In genomic region chr3:139219463-139219862, GRCh38 we compare ENCODE assay signal across 24 cellular contexts.
"Had no signal": no experiment of that assay in that cellular context is flagged by ENCODE, and none has a peak within 500 bp of the region (broad histone marks: within the 10 kb centered on the region; RNA-seq: fewer than 3 reads in every experiment).

No MANE protein-coding gene starts in this region.

- H3K9me3 ChIP-seq: colonic mucosa, esophagus muscularis mucosa, esophagus squamous epithelium, gastrocnemius medialis, gastroesophageal sphincter, heart left ventricle, heart right ventricle had no signal

- H3K27ac Mint-ChIP-seq: dendritic cell treated with granulocyte-macrophage colony-stimulating factor and Interleukin-4, amounts not matched to agents 40 ng/mL and 50 ng/mL, for 4 days; effector memory CD8-positive, alpha-beta T cell; endodermal cell had no signal

- H3K36me3 ChIP-seq: colonic mucosa, esophagus muscularis mucosa, esophagus squamous epithelium, gastrocnemius medialis, gastroesophageal sphincter, heart left ventricle, heart right ventricle had no signal

- DNase-seq: colonic mucosa; cortex of kidney; dermis blood vessel endothelial cell; dorsolateral prefrontal cortex; effector CD4-positive, alpha-beta T cell; effector CD8-positive, alpha-beta T cell; effector memory CD4-positive, alpha-beta T cell; effector memory CD8-positive, alpha-beta T cell; endodermal cell; erythroblast; esophagus squamous epithelium; foreskin fibroblast; foreskin keratinocyte; foreskin melanocyte; gastrocnemius medialis; glutamatergic neuron; head of caudate nucleus; heart left ventricle; heart right ventricle had no signal

- H3K4me1 Mint-ChIP-seq: endodermal cell had no signal

- H3K9me3 Mint-ChIP-seq: dendritic cell treated with granulocyte-macrophage colony-stimulating factor and Interleukin-4, amounts not matched to agents 40 ng/mL and 50 ng/mL, for 4 days; effector memory CD8-positive, alpha-beta T cell; endodermal cell had no signal

- H3K27me3 Mint-ChIP-seq: dendritic cell treated with granulocyte-macrophage colony-stimulating factor and Interleukin-4, amounts not matched to agents 40 ng/mL and 50 ng/mL, for 4 days had no signal

- H3K27me3 ChIP-seq: colonic mucosa, esophagus muscularis mucosa, esophagus squamous epithelium, gastrocnemius medialis, gastroesophageal sphincter, heart left ventricle had no signal

- H3K4me3 ChIP-seq: colonic mucosa, coronary artery, dorsolateral prefrontal cortex, esophagus muscularis mucosa, esophagus squamous epithelium, gastrocnemius medialis, gastroesophageal sphincter, heart left ventricle, heart right ventricle had no signal

- H3K27ac ChIP-seq: colonic mucosa, coronary artery, dorsolateral prefrontal cortex, epithelial cell of prostate, esophagus muscularis mucosa, esophagus squamous epithelium, foreskin keratinocyte, gastrocnemius medialis, gastroesophageal sphincter, heart left ventricle, heart right ventricle had no signal

- H3K4me1 ChIP-seq: colonic mucosa, esophagus muscularis mucosa, foreskin keratinocyte, gastrocnemius medialis, gastroesophageal sphincter, heart left ventricle, heart right ventricle had no signal

- H3K4me3 Mint-ChIP-seq: dendritic cell treated with granulocyte-macrophage colony-stimulating factor and Interleukin-4, amounts not matched to agents 40 ng/mL and 50 ng/mL, for 4 days; effector memory CD8-positive, alpha-beta T cell; endodermal cell had no signal
